Comparison of ENCODE assay signal across 8 cellular contexts in genomic region chr11:75773595-75774353, GRCh38. TPM values are rescaled to one million over a fixed set of nuclear protein-coding genes. Genes with fewer than 3 reads are reported as not detected.
A peak's percentile ranks its signal among the peaks of the same experiment; 100 is the strongest.
DNase-seq lines count a peak whose midpoint lies in the region; ATAC-seq and TF ChIP-seq lines count a peak whose summit lies in the region.

No MANE protein-coding gene starts in this region.

- no peak overlapping the region for H3K18ac ChIP-seq in H9 (ENCODE audit: insufficient read length, low read depth, low read length)

- no peak overlapping the region for H3K4me3 ChIP-seq in CD4-positive, CD25-positive, alpha-beta regulatory T cell (ENCODE audit: low read depth, low read length)

- no peak overlapping the region for H3K23ac ChIP-seq in H9 (ENCODE audit: insufficient read length, low read depth, low read length)

- no peak for TF ChIP-seq CTCF in activated CD8-positive, alpha-beta T cell treated with anti-CD3 and anti-CD28 coated beads for 36 hours (IDR thresholded peaks at IDR 0.05)
- no peak for TF ChIP-seq CTCF in H9 (conservative IDR thresholded peaks at IDR 0.05)

- no peak overlapping the region for H4K91ac ChIP-seq in H9 (ENCODE audit: insufficient read length, low read depth, low read length)

- ATAC-seq in CD4-positive, CD25-positive, alpha-beta regulatory T cell (ENCODE audit: low read depth in 2 of 2), result peak in 1 of 2 donors; percentile 38
- ATAC-seq in GM19395 (IDR thresholded peaks at IDR 0.05; ENCODE audit: unreplicated experiment), result peak; percentile 94
- peak; percentile 80 for ATAC-seq in HG03196 (IDR thresholded peaks at IDR 0.05; ENCODE audit: unreplicated experiment)
- peak; percentile 81 for ATAC-seq in activated CD8-positive, alpha-beta T cell treated with anti-CD3 and anti-CD28 coated beads for 36 hours

- peak overlapping the region in 2 of 3 donors; percentile 9 to 22 for H3K27ac Mint-ChIP-seq in CD4-positive, CD25-positive, alpha-beta regulatory T cell
- H3K27ac Mint-ChIP-seq in activated CD8-positive, alpha-beta T cell treated with anti-CD3 and anti-CD28 coated beads for 36 hours, result no peak overlapping the region
- H3K27ac Mint-ChIP-seq in H9, result no peak overlapping the region

- POLR2A ChIA-PET in activated CD8-positive, alpha-beta T cell treated with anti-CD3 and anti-CD28 coated beads for 36 hours (lab: Charles Lee), result interaction anchor here (0.6 to 1.2 kb wide), 2 partner anchors 40 to 74 kb away, joined by 3 read pairs; no protein-coding TSS in a partner anchor

- H3K27ac ChIP-seq in CD4-positive, CD25-positive, alpha-beta regulatory T cell (ENCODE audit: insufficient read depth, low read length, poor library complexity, severe bottlenecking), result no peak overlapping the region
- H3K27ac ChIP-seq in H9 (ENCODE audit: insufficient read length, low read depth, low read length), result no peak overlapping the region

- no peak overlapping the region for H4K8ac ChIP-seq in H9 (replicated peaks; ENCODE audit: insufficient read length, low read depth, low read length)

- no peaks in the 10 kb centered on the region for H3K9me3 Mint-ChIP-seq in CD4-positive, CD25-positive, alpha-beta regulatory T cell
- no peaks in the 10 kb centered on the region for H3K9me3 Mint-ChIP-seq in activated CD8-positive, alpha-beta T cell treated with anti-CD3 and anti-CD28 coated beads for 36 hours
- no peaks in the 10 kb centered on the region; a peak in 1 of 5 replicates for H3K9me3 Mint-ChIP-seq in H9

- H3K9me3 ChIP-seq in CD4-positive, CD25-positive, alpha-beta regulatory T cell (ENCODE audit: control insufficient read depth in 2 of 2, low read length in 2 of 2), result no peaks in the 10 kb centered on the region
- H3K9me3 ChIP-seq in H9 (ENCODE audit: control insufficient read depth, low read depth, low read length), result no peaks in the 10 kb centered on the region

- H4K5ac ChIP-seq in H9 (ENCODE audit: insufficient read length, low read depth, low read length), result no peak overlapping the region

- H2BK20ac ChIP-seq in H9 (ENCODE audit: low read depth, low read length, poor library complexity, severe bottlenecking), result no peak overlapping the region

- no peak overlapping the region for H2BK120ac ChIP-seq in H9 (ENCODE audit: low read depth, low read length, poor library complexity, severe bottlenecking)

- peak in 1 of 3 donors; percentile 69 for DNase-seq in CD4-positive, CD25-positive, alpha-beta regulatory T cell
- DNase-seq in activated CD8-positive, alpha-beta T cell treated with anti-CD3 and anti-CD28 coated beads for 36 hours, result peak; percentile 44
- DNase-seq in NCI-H146 treated with DMSO at 0.1 percent for 48 hours (lab: John Stamatoyannopoulos, UW; ENCODE audit: unreplicated experiment) (no peak), H9 (no peak), NCI-H187 treated with DMSO at 0.1 percent for 48 hours (lab: John Stamatoyannopoulos, UW) (no peak), NCI-H1436 treated with DMSO at 0.1 percent for 48 hours (lab: John Stamatoyannopoulos, UW) (no peak)

- WGBS in H9 (ENCODE audit: extremely low coverage, insufficient read length, low lambda C conversion rate), result no CpG with 5 or more reads among the region's 5 CpGs

- no peaks in the 10 kb centered on the region for H3K79me1 ChIP-seq in H9 (ENCODE audit: insufficient read depth, low read depth, low read length, poor library complexity, severe bottlenecking)

- H2BK12ac ChIP-seq in H9 (ENCODE audit: insufficient read length, low read depth, low read length), result no peak overlapping the region

- H4K20me1 ChIP-seq in H9 (ENCODE audit: control insufficient read depth, insufficient read depth, insufficient read length), result no peaks in the 10 kb centered on the region

- no peak overlapping the region for H2AK5ac ChIP-seq in H9 (ENCODE audit: insufficient read length, low read length)

- H3K79me2 ChIP-seq in H9 (ENCODE audit: insufficient read depth, low read length), result no peaks in the 10 kb centered on the region

- no peak overlapping the region for H3K9ac ChIP-seq in H9 (ENCODE audit: extremely low read depth, insufficient read length, low read length)

- H3K4me2 ChIP-seq in H9 (ENCODE audit: insufficient read depth, insufficient read length, low read length), result no peak overlapping the region

- intact Hi-C loops in activated CD8-positive, alpha-beta T cell treated with anti-CD3 and anti-CD28 coated beads for 36 hours (cut with micrococcal nuclease), result no loop called here

- H3K36me3 Mint-ChIP-seq in CD4-positive, CD25-positive, alpha-beta regulatory T cell, result no peaks in the 10 kb centered on the region
- H3K36me3 Mint-ChIP-seq in activated CD8-positive, alpha-beta T cell treated with anti-CD3 and anti-CD28 coated beads for 36 hours (ENCODE audit: low read depth), result no peaks in the 10 kb centered on the region
- no peaks in the 10 kb centered on the region; a peak in 1 of 7 replicates for H3K36me3 Mint-ChIP-seq in H9 (ENCODE audit: insufficient read depth in 1 of 3, low read depth in 3 of 3)

- no peaks in the 10 kb centered on the region for H3K27me3 ChIP-seq in CD4-positive, CD25-positive, alpha-beta regulatory T cell (ENCODE audit: control insufficient read depth, insufficient read depth, low read length)
- peaks cover 16% of the 10 kb centered on the region; the same call in 1 of the 2 replicates for H3K27me3 ChIP-seq in H9 (ENCODE audit: insufficient read depth, low read length)

- no peaks in the 10 kb centered on the region for H3K36me3 ChIP-seq in CD4-positive, CD25-positive, alpha-beta regulatory T cell (ENCODE audit: control insufficient read depth, insufficient read depth, low read length)

- H3K4me3 Mint-ChIP-seq in CD4-positive, CD25-positive, alpha-beta regulatory T cell, result no peak overlapping the region
- H3K4me3 Mint-ChIP-seq in activated CD8-positive, alpha-beta T cell treated with anti-CD3 and anti-CD28 coated beads for 36 hours, result no peak overlapping the region
- no peak overlapping the region for H3K4me3 Mint-ChIP-seq in H9

- no peak overlapping the region for H3T11ph ChIP-seq in H9 (ENCODE audit: low read length)

- peaks cover 12% of the 10 kb centered on the region for H3K27me3 Mint-ChIP-seq in CD4-positive, CD25-positive, alpha-beta regulatory T cell
- peaks cover 16% of the 10 kb centered on the region for H3K27me3 Mint-ChIP-seq in activated CD8-positive, alpha-beta T cell treated with anti-CD3 and anti-CD28 coated beads for 36 hours
- H3K27me3 Mint-ChIP-seq in H9 (ENCODE audit: low read depth), result peaks cover 66% of the 10 kb centered on the region

- H3K4me1 ChIP-seq in CD4-positive, CD25-positive, alpha-beta regulatory T cell (ENCODE audit: control insufficient read depth, insufficient read depth, low read length, poor library complexity, severe bottlenecking), result peaks cover 17% of the 10 kb centered on the region
- no peaks in the 10 kb centered on the region for H3K4me1 ChIP-seq in H9 (ENCODE audit: insufficient read depth, low read length)

- no peak overlapping the region for H3K4ac ChIP-seq in H9 (ENCODE audit: low read depth, low read length)

- peaks cover 0 to 27% (median 14%) of the 10 kb centered on the region in 4 donors for H3K4me1 Mint-ChIP-seq in CD4-positive, CD25-positive, alpha-beta regulatory T cell
- H3K4me1 Mint-ChIP-seq in activated CD8-positive, alpha-beta T cell treated with anti-CD3 and anti-CD28 coated beads for 36 hours (ENCODE audit: low read depth), result peaks cover 23% of the 10 kb centered on the region
- peaks cover 28 to 34% of the 10 kb centered on the region in 2 experiments for H3K4me1 Mint-ChIP-seq in H9

- CTCF ChIA-PET in activated CD8-positive, alpha-beta T cell treated with anti-CD3 and anti-CD28 coated beads for 36 hours (lab: Charles Lee), result interaction anchor here (0.8 to 1.5 kb wide), 5 partner anchors 29 to 379 kb away, joined by 3 to 4 read pairs (median 3); no protein-coding TSS in a partner anchor

- no peak overlapping the region for H2BK15ac ChIP-seq in H9 (ENCODE audit: low read depth, low read length)

- no peak overlapping the region for H2BK5ac ChIP-seq in H9 (ENCODE audit: insufficient read length, low read length)

- H3K23me2 ChIP-seq in H9 (ENCODE audit: insufficient read length, low read depth, low read length, poor library complexity, severe bottlenecking), result peaks cover 3% of the 10 kb centered on the region

- H3K14ac ChIP-seq in H9 (ENCODE audit: insufficient read depth, low read length), result no peak overlapping the region

- no peak overlapping the region for H3K56ac ChIP-seq in H9 (ENCODE audit: insufficient read length, low read depth, low read length)

- no peak overlapping the region for H2AFZ ChIP-seq in H9 (ENCODE audit: low read length)

RNA-seq across cellular contexts. Expression of gene DGAT2, which starts 5.2 kb away (rescaled TPM):
- 0.42 TPM for total RNA-seq in CD4-positive, CD25-positive, alpha-beta regulatory T cell
- polyA plus RNA-seq in CD4-positive, CD25-positive, alpha-beta regulatory T cell, result under 1 TPM in 2 of 4 donors, not detected in 2; 0.17 to 0.47 TPM
- total RNA-seq in activated CD8-positive, alpha-beta T cell treated with anti-CD3 and anti-CD28 coated beads for 36 hours, result 1 to 10 TPM; 1.7 to 1.8 TPM
- total RNA-seq in H9 (2021), result 2.6 and 2.8 TPM in 2 replicates

RNA-seq across cellular contexts. Expression of gene UVRAG, which starts 41.2 kb away (rescaled TPM):
- total RNA-seq in CD4-positive, CD25-positive, alpha-beta regulatory T cell, result 37.2 TPM
- 10 to 100 TPM; 13.7 to 21.5 (median 15.9) TPM for polyA plus RNA-seq in CD4-positive, CD25-positive, alpha-beta regulatory T cell
- 10 to 100 TPM; 14.4 to 15.7 TPM for total RNA-seq in activated CD8-positive, alpha-beta T cell treated with anti-CD3 and anti-CD28 coated beads for 36 hours
- total RNA-seq in H9 (2021), result 15.0 and 18.5 TPM in 2 replicates

RNA-seq across cellular contexts. Expression of gene MOGAT2, which starts 56.1 kb away (rescaled TPM):
- not detected for total RNA-seq in CD4-positive, CD25-positive, alpha-beta regulatory T cell
- not detected for polyA plus RNA-seq in CD4-positive, CD25-positive, alpha-beta regulatory T cell
- total RNA-seq in activated CD8-positive, alpha-beta T cell treated with anti-CD3 and anti-CD28 coated beads for 36 hours, result not detected
- not detected in 2 replicates for total RNA-seq in H9 (2021)

Comparison
In these comparisons a context has a peak if more than half of its experiments do, and no peak if none do; other contexts are left out.
1. H3K27ac Mint-ChIP-seq: peak in CD4-positive, CD25-positive, alpha-beta regulatory T cell (2 of 3); none in activated CD8-positive, alpha-beta T cell treated with anti-CD3 and anti-CD28 coated beads for 36 hours (single experiment) and H9 (0 of 3).